In genomic region chr10:61031341-61031740, GRCh38 we compare ENCODE assay signal across 6 cellular contexts.
"Had no signal": no experiment of that assay in that cellular context is flagged by ENCODE, and none has a peak within 500 bp of the region (broad histone marks: within the 10 kb centered on the region; RNA-seq: fewer than 3 reads in every experiment).

No MANE protein-coding gene starts in this region.

- H3K9me3 Mint-ChIP-seq: HFFc6 had no signal

- DNase-seq: GOT3, H7, HFFc6, IMR-90 had no signal

- ATAC-seq: HCT116 had no signal

- H3K4me3 Mint-ChIP-seq: HFFc6 had no signal

- H3K4me1 ChIP-seq: HAP-1 had no signal

- H3K4me3 ChIP-seq: HAP-1 had no signal

- H3K9me3 ChIP-seq: HAP-1 had no signal

- H3K27ac Mint-ChIP-seq: HFFc6 had no signal

- H3K36me3 ChIP-seq: HAP-1 had no signal
